Comparison of ENCODE assay signal across 9 cellular contexts in genomic region chr4:153448003-153448731, GRCh38. TPM values are rescaled to one million over a fixed set of nuclear protein-coding genes. Genes with fewer than 3 reads are reported as not detected.
DNase-seq lines count a peak whose midpoint lies in the region; ATAC-seq and TF ChIP-seq lines count a peak whose summit lies in the region.
"Had no signal": no experiment of that assay in that cellular context is flagged by ENCODE, and none has a peak within 500 bp of the region (broad histone marks: within the 10 kb centered on the region; RNA-seq: fewer than 3 reads in every experiment).

No MANE protein-coding gene starts in this region.

- ATAC-seq in HG03460 (IDR thresholded peaks at IDR 0.05; ENCODE audit: unreplicated experiment) = no peak
- ATAC-seq in stimulated activated naive B cell treated with anti-CD40 and anti-IgM and Interleukin-4, amounts not matched to agents 10 μg/mL and 1 μg/mL and 100 μg/mL, for 72 hours (replicated peaks) = no peak

- H3K27me3 ChIP-seq in skeletal muscle satellite cell (ENCODE audit: control insufficient read depth, insufficient read depth, low read length) = no peaks in the 10 kb centered on the region

- no peaks in the 10 kb centered on the region for H3K36me3 Mint-ChIP-seq in immature natural killer cell
- H3K36me3 Mint-ChIP-seq in stimulated activated naive B cell treated with anti-CD40 and anti-IgM and Interleukin-4, amounts not matched to agents 10 μg/mL and 1 μg/mL and 100 μg/mL, for 72 hours = no peaks in the 10 kb centered on the region

- no peaks in the 10 kb centered on the region for H3K9me3 Mint-ChIP-seq in immature natural killer cell
- H3K9me3 Mint-ChIP-seq in stimulated activated naive B cell treated with anti-CD40 and anti-IgM and Interleukin-4, amounts not matched to agents 10 μg/mL and 1 μg/mL and 100 μg/mL, for 72 hours = no peaks in the 10 kb centered on the region

- peak overlapping the region; percentile 8; the same call in 1 of the 2 replicates for H3K4me3 ChIP-seq in HFF-Myc (replicated peaks; ENCODE audit: low read depth, low read length)
- peak overlapping the region; percentile 27 for H3K4me3 ChIP-seq in skeletal muscle satellite cell (ENCODE audit: low read length)

- no peaks in the 10 kb centered on the region for H3K36me3 ChIP-seq in skeletal muscle satellite cell (ENCODE audit: insufficient read depth, low read length)

- H3K27me3 Mint-ChIP-seq in immature natural killer cell (ENCODE audit: low read depth in 3 of 3) = peaks cover 0 to 2% (median 0%) of the 10 kb centered on the region in 3 donors
- H3K27me3 Mint-ChIP-seq in stimulated activated naive B cell treated with anti-CD40 and anti-IgM and Interleukin-4, amounts not matched to agents 10 μg/mL and 1 μg/mL and 100 μg/mL, for 72 hours = no peaks in the 10 kb centered on the region

- no peaks in the 10 kb centered on the region for H3K9me3 ChIP-seq in skeletal muscle satellite cell (replicated peaks; ENCODE audit: low read length)

- DNase-seq in HFF-Myc (ENCODE audit: extremely low read depth, low read depth) (no peak), NCI-H2227 treated with DMSO at 0.1 percent for 48 hours (lab: John Stamatoyannopoulos, UW) (peak; percentile 50), epidermal melanocyte (ENCODE audit: insufficient read length, low spot score) (peak; percentile 71), immature natural killer cell (no peak)
- no peak for DNase-seq in stimulated activated naive B cell treated with anti-CD40 and anti-IgM and Interleukin-4, amounts not matched to agents 10 μg/mL and 1 μg/mL and 100 μg/mL, for 72 hours
- DNase-seq: activated effector memory CD4-positive, alpha-beta T cell treated with Interleukin-2 at 50 U/mL for 16 hours; NCI-H187 treated with DMSO at 0.1 percent for 48 hours had no signal

- H3K4me1 Mint-ChIP-seq in immature natural killer cell = peaks cover 17 to 22% of the 10 kb centered on the region in 2 donors
- peaks cover 16 to 34% of the 10 kb centered on the region in 2 donors for H3K4me1 Mint-ChIP-seq in stimulated activated naive B cell treated with anti-CD40 and anti-IgM and Interleukin-4, amounts not matched to agents 10 μg/mL and 1 μg/mL and 100 μg/mL, for 72 hours

- no peak for TF ChIP-seq CTCF in HFF-Myc (IDR thresholded peaks at IDR 0.05; ENCODE audit: low read depth, low read length, missing control alignments)

- peaks cover 23% of the 10 kb centered on the region for H3K4me1 ChIP-seq in skeletal muscle satellite cell (ENCODE audit: control insufficient read depth, insufficient read depth, low read length)

- H3K4me2 ChIP-seq in skeletal muscle satellite cell (ENCODE audit: low read length) = peak overlapping the region; percentile 69

- H3K9ac ChIP-seq in skeletal muscle satellite cell (ENCODE audit: low read depth, low read length) = no peak overlapping the region

- H3K27ac Mint-ChIP-seq in immature natural killer cell = no peak overlapping the region
- H3K27ac Mint-ChIP-seq in stimulated activated naive B cell treated with anti-CD40 and anti-IgM and Interleukin-4, amounts not matched to agents 10 μg/mL and 1 μg/mL and 100 μg/mL, for 72 hours = no peak overlapping the region

- H3K4me3 Mint-ChIP-seq in immature natural killer cell = no peak overlapping the region
- no peak overlapping the region for H3K4me3 Mint-ChIP-seq in stimulated activated naive B cell treated with anti-CD40 and anti-IgM and Interleukin-4, amounts not matched to agents 10 μg/mL and 1 μg/mL and 100 μg/mL, for 72 hours

RNA-seq across cellular contexts. Expression of gene TMEM131L, which starts 18.0 kb away (rescaled TPM):
- total RNA-seq in skeletal muscle satellite cell (2012; rRNA removed) = 7.2 and 11.2 TPM in 2 replicates
- polyA plus RNA-seq in immature natural killer cell = 10 to 100 TPM in 2 of 3 donors, 1 to 10 TPM in 1; 9.3 to 32.4 (median 20.6) TPM

Comparison
In these comparisons a context has a peak if more than half of its experiments do, and no peak if none do; other contexts are left out.
1. DNase-seq: peak in NCI-H2227 treated with DMSO at 0.1 percent for 48 hours (single experiment) and epidermal melanocyte (single experiment); none in HFF-Myc (single experiment), immature natural killer cell (0 of 3) and stimulated activated naive B cell treated with anti-CD40 and anti-IgM and Interleukin-4, amounts not matched to agents 10 μg/mL and 1 μg/mL and 100 μg/mL, for 72 hours (single experiment).